ENCODE assay signal across 8 cellular contexts in the genomic region with DNA sequence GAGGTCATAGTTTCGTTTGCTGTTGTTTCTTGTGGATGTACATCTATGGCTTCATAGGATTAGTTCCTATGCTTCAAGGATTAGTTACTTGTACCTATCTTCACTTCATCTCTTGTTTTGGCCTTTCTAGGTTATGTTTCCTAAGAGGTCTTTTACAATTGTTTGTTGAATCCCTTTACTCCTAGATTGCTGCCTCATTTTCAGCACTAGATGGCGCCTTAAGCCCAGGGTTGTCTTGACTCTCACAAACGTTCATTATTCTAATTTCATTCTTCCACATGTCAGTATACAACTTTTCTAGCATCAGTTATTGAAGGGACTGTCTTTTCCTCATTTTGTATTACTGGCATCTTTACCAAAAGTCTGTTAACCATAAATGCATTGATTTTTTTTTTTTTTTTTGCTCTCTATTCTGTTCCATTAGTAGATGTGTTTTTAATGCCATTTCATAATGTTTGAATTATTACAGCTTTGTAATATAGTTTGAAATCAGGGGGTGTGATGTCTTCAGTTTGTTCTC. TPM values are rescaled to one million over a fixed set of nuclear protein-coding genes. Genes with fewer than 3 reads are reported as not detected.
DNase-seq lines count a peak whose midpoint lies in the region; ATAC-seq and TF ChIP-seq lines count a peak whose summit lies in the region.

No MANE protein-coding gene starts in this region.

- H3K9me3 Mint-ChIP-seq in endothelial cell (ENCODE audit: unreplicated experiment) = no peaks in the 10 kb centered on the region

- no peak overlapping the region for H2BK12ac ChIP-seq in trophoblast cell (ENCODE audit: low read length)

- DNase-seq in AG08396 (ENCODE audit: low spot score) = peak; percentile 11
- peak; percentile 12 for DNase-seq in GM13977 (ENCODE audit: low spot score)
- DNase-seq in NCI-H345 (lab: John Stamatoyannopoulos, UW) = peak; percentile 27
- peak; percentile 54 for DNase-seq in endothelial cell (ENCODE audit: low spot score)
- peak; percentile 62 to 82 for DNase-seq in trophoblast cell

- H3K4me3 ChIP-seq in WI38 (ENCODE audit: low read depth, low read length) (no peak overlapping the region), trophoblast cell (ENCODE audit: low read depth, low read length) (no peak overlapping the region)

- H3K27ac Mint-ChIP-seq in endothelial cell (ENCODE audit: unreplicated experiment) = no peak overlapping the region

- H3K36me3 ChIP-seq in trophoblast cell (ENCODE audit: control insufficient read depth in 1 of 2, insufficient read depth in 2 of 2, low read length in 2 of 2) = no peaks in the 10 kb centered on the region

- no peak overlapping the region for H3K18ac ChIP-seq in trophoblast cell (ENCODE audit: low read length)

- H3K4me1 Mint-ChIP-seq in endothelial cell (ENCODE audit: unreplicated experiment) = no peaks in the 10 kb centered on the region

- H3K4me2 ChIP-seq in trophoblast cell (ENCODE audit: low read length) = no peak overlapping the region

- H4K12ac ChIP-seq in trophoblast cell (ENCODE audit: low read depth, low read length) = no peak overlapping the region

- H2BK120ac ChIP-seq in trophoblast cell (ENCODE audit: insufficient read depth, low read length, poor library complexity) = no peak overlapping the region

- H3K4me1 ChIP-seq in trophoblast cell (ENCODE audit: control insufficient read depth in 1 of 2, insufficient read depth in 2 of 2, low read length in 2 of 2) = no peaks in the 10 kb centered on the region

- H3K27me3 Mint-ChIP-seq in endothelial cell (ENCODE audit: unreplicated experiment) = no peaks in the 10 kb centered on the region

- no peak overlapping the region for H4K8ac ChIP-seq in trophoblast cell (ENCODE audit: low read depth, low read length)

- H2AK5ac ChIP-seq in trophoblast cell (ENCODE audit: low read length) = no peak overlapping the region

- H3K4ac ChIP-seq in trophoblast cell (ENCODE audit: low read depth, low read length) = no peak overlapping the region

- in situ Hi-C loops in GM13977 (cut with MboI; ENCODE audit: low pct_unique_long_range_greater_than_20kb, low sequenced_read_pairs, unreplicated experiment) = loop anchor here (10.0 kb wide), 1 partner anchor 469 kb away; no protein-coding TSS in a partner anchor

- no peak overlapping the region for H2AFZ ChIP-seq in trophoblast cell (ENCODE audit: insufficient read depth, low read length, poor library complexity)

- no CpG with 5 or more reads among the region's 3 CpGs for WGBS in trophoblast cell (ENCODE audit: extremely low coverage, insufficient coverage, insufficient read length)

- no peak overlapping the region for H3K23ac ChIP-seq in trophoblast cell (ENCODE audit: low read length)

- H3K4me3 Mint-ChIP-seq in endothelial cell (ENCODE audit: unreplicated experiment) = no peak overlapping the region

- no peak overlapping the region for H4K91ac ChIP-seq in trophoblast cell (ENCODE audit: low read depth, low read length)

- H3K9ac ChIP-seq in trophoblast cell (ENCODE audit: low read length) = no peak overlapping the region

- H3K27me3 ChIP-seq in trophoblast cell (ENCODE audit: insufficient read depth, low read length) = no peaks in the 10 kb centered on the region

- H3K79me2 ChIP-seq in trophoblast cell (ENCODE audit: control insufficient read depth, insufficient read depth, low read length, poor library complexity) = no peaks in the 10 kb centered on the region

- no peak overlapping the region for H3K27ac ChIP-seq in trophoblast cell (ENCODE audit: low read depth, low read length)

- H3K36me3 Mint-ChIP-seq in endothelial cell (ENCODE audit: low read depth, unreplicated experiment) = no peaks in the 10 kb centered on the region

- no peak overlapping the region for H2BK5ac ChIP-seq in trophoblast cell (ENCODE audit: low read depth, low read length, poor library complexity)

- no peaks in the 10 kb centered on the region for H3K79me1 ChIP-seq in trophoblast cell (ENCODE audit: low read length)

- no peak overlapping the region for H3K14ac ChIP-seq in trophoblast cell (ENCODE audit: low read length)

- ATAC-seq in GM19035 (IDR thresholded peaks at IDR 0.05; ENCODE audit: unreplicated experiment) (no peak), GM21825 (IDR thresholded peaks at IDR 0.05; ENCODE audit: unreplicated experiment) (no peak)

- TF ChIP-seq CTCF in GM13977 (IDR thresholded peaks at IDR 0.05; ENCODE audit: extremely low read depth, insufficient read depth, missing control alignments) (peak; percentile 79), WI38 (IDR thresholded peaks at IDR 0.05; ENCODE audit: low read depth, low read length) (peak; percentile 69), endothelial cell (IDR thresholded peaks at IDR 0.05; ENCODE audit: unreplicated experiment) (peak; percentile 64)

- no peaks in the 10 kb centered on the region for H3K9me3 ChIP-seq in trophoblast cell (ENCODE audit: insufficient read depth, low read depth, low read length)

RNA-seq across cellular contexts. Expression of a gene that starts 45.0 kb away (rescaled TPM):
- total RNA-seq in endothelial cell (ENCODE audit: unreplicated experiment) = not detected
- 0.14 TPM in 1 of 2 replicates, not detected in the other for polyA plus RNA-seq in trophoblast cell (2013)

Comparison
In these comparisons a context has a peak if more than half of its experiments do, and no peak if none do; other contexts are left out.
1. DNase-seq: peak in every context shown above with its lines; median percentile 72 in trophoblast cell; 54 in endothelial cell; 27 in NCI-H345; 12 in GM13977; 11 in AG08396.